In genomic region chr4:131547506-131547981, GRCh38 we compare ENCODE assay signal across 15 cellular contexts.
DNase-seq lines count a peak whose midpoint lies in the region; ATAC-seq, FAIRE-seq and TF ChIP-seq lines count a peak whose summit lies in the region.
"Had no signal": no experiment of that assay in that cellular context is flagged by ENCODE, and none has a peak within 500 bp of the region (broad histone marks: within the 10 kb centered on the region; RNA-seq: fewer than 3 reads in every experiment).

No MANE protein-coding gene starts in this region.

- H4K20me1 ChIP-seq in HepG2 (ENCODE audit: insufficient read depth, low read length) (no peaks in the 10 kb centered on the region), H9 (ENCODE audit: control insufficient read depth, insufficient read depth, insufficient read length) (no peaks in the 10 kb centered on the region)

- H3K27me3 ChIP-seq in HepG2 (ENCODE audit: control insufficient read depth in 1 of 2, insufficient read depth in 2 of 2, low read length in 2 of 2) (no peaks in the 10 kb centered on the region), H9 (ENCODE audit: insufficient read depth, low read length) (no peaks in the 10 kb centered on the region), right cardiac atrium (ENCODE audit: control insufficient read depth, insufficient read depth) (no peaks in the 10 kb centered on the region)
- H3K27me3 ChIP-seq: neutrophil, tibial nerve had no signal

- no peak overlapping the region for H3K9ac ChIP-seq in HepG2 (ENCODE audit: insufficient read depth, low read depth, low read length)
- H3K9ac ChIP-seq in H9 (ENCODE audit: extremely low read depth, insufficient read length, low read length) = no peak overlapping the region

- no peaks in the 10 kb centered on the region for H3K9me3 Mint-ChIP-seq in stimulated activated memory B cell treated with anti-CD40 and anti-IgM and Interleukin-4, amounts not matched to agents 10 μg/mL and 1 μg/mL and 100 μg/mL, for 72 hours
- no peaks in the 10 kb centered on the region for H3K9me3 Mint-ChIP-seq in H9

- no peak overlapping the region for H2BK20ac ChIP-seq in H9 (ENCODE audit: low read depth, low read length, poor library complexity, severe bottlenecking)

- no peak overlapping the region for H3K14ac ChIP-seq in H9 (ENCODE audit: insufficient read depth, low read length)

- 2% methylated on average over 7 of the region's 7 CpGs for WGBS in HepG2 (ENCODE audit: low lambda C conversion rate)
- WGBS in H9 (ENCODE audit: extremely low coverage, insufficient read length, low lambda C conversion rate) = no CpG with 5 or more reads among the region's 7 CpGs
- WGBS in right cardiac atrium = 82% methylated on average over 7 of the region's 7 CpGs

- TF ChIP-seq RAD21 in HepG2 (CRISPR knock-in tag; IDR thresholded peaks at IDR 0.05) = no peak

- POLR2A ChIA-PET in HepG2 (lab: Yijun Ruan, JAX) = no interaction called here

- ATAC-seq in GM19351 (IDR thresholded peaks at IDR 0.05; ENCODE audit: unreplicated experiment) = peak; percentile 58
- ATAC-seq in HG02623 (IDR thresholded peaks at IDR 0.05; ENCODE audit: unreplicated experiment) = peak; percentile 59
- ATAC-seq in HG03378 (IDR thresholded peaks at IDR 0.05; ENCODE audit: unreplicated experiment) = peak; percentile 77
- ATAC-seq in stimulated activated memory B cell treated with anti-CD40 and anti-IgM and Interleukin-4, amounts not matched to agents 10 μg/mL and 1 μg/mL and 100 μg/mL, for 72 hours = peak; percentile 45
- no peak for ATAC-seq in HepG2
- no peak for ATAC-seq in right cardiac atrium

- CTCF ChIA-PET in HepG2 (lab: Yijun Ruan, JAX; ENCODE audit: low intra/inter-chr PET ratio, low total read pairs) = no interaction called here

- no peak overlapping the region for H3K4me3 Mint-ChIP-seq in stimulated activated memory B cell treated with anti-CD40 and anti-IgM and Interleukin-4, amounts not matched to agents 10 μg/mL and 1 μg/mL and 100 μg/mL, for 72 hours
- H3K4me3 Mint-ChIP-seq in H9 = no peak overlapping the region
- H3K4me3 Mint-ChIP-seq: CD8-positive, alpha-beta memory T cell had no signal

- no peak overlapping the region for H2AFZ ChIP-seq in HepG2 (ENCODE audit: low read length)
- H2AFZ ChIP-seq in H9 (ENCODE audit: low read length) = no peak overlapping the region

- no peak overlapping the region for H3K18ac ChIP-seq in H9 (ENCODE audit: insufficient read length, low read depth, low read length)

- H4K91ac ChIP-seq in H9 (ENCODE audit: insufficient read length, low read depth, low read length) = no peak overlapping the region

- intact Hi-C loops in HepG2 (cut with micrococcal nuclease; ENCODE audit: unreplicated experiment) = no loop called here
- intact Hi-C loops in right cardiac atrium (cut with DNase I) = no loop called here

- no peak overlapping the region for H3K56ac ChIP-seq in H9 (ENCODE audit: insufficient read length, low read depth, low read length)

- H3K4me3 ChIP-seq in HepG2 (replicated peaks in 1 of 3; ENCODE audit: insufficient read depth in 1 of 3, low read depth in 2 of 3, low read length in 3 of 3) = no peak overlapping the region
- H3K4me3 ChIP-seq in right cardiac atrium (ENCODE audit: low read length) = no peak overlapping the region
- H3K4me3 ChIP-seq: tibial nerve had no signal

- no peak overlapping the region for H3K23ac ChIP-seq in H9 (ENCODE audit: insufficient read length, low read depth, low read length)

- no peaks in the 10 kb centered on the region for H3K36me3 Mint-ChIP-seq in stimulated activated memory B cell treated with anti-CD40 and anti-IgM and Interleukin-4, amounts not matched to agents 10 μg/mL and 1 μg/mL and 100 μg/mL, for 72 hours
- no peaks in the 10 kb centered on the region for H3K36me3 Mint-ChIP-seq in H9 (ENCODE audit: insufficient read depth in 1 of 3, low read depth in 3 of 3)
- H3K36me3 Mint-ChIP-seq: CD8-positive, alpha-beta memory T cell had no signal

- H3K27ac Mint-ChIP-seq in stimulated activated memory B cell treated with anti-CD40 and anti-IgM and Interleukin-4, amounts not matched to agents 10 μg/mL and 1 μg/mL and 100 μg/mL, for 72 hours = no peak overlapping the region
- no peak overlapping the region; a peak in 1 of 7 replicates for H3K27ac Mint-ChIP-seq in H9
- H3K27ac Mint-ChIP-seq: CD8-positive, alpha-beta memory T cell had no signal

- H3K4me1 ChIP-seq in HepG2 (ENCODE audit: insufficient read depth, low read length) = no peaks in the 10 kb centered on the region
- H3K4me1 ChIP-seq in H9 (ENCODE audit: insufficient read depth, low read length) = no peaks in the 10 kb centered on the region
- no peaks in the 10 kb centered on the region for H3K4me1 ChIP-seq in right cardiac atrium (ENCODE audit: control insufficient read depth, insufficient read depth, low read length)
- H3K4me1 ChIP-seq: tibial nerve had no signal

- H3K4ac ChIP-seq in H9 (ENCODE audit: low read depth, low read length) = no peak overlapping the region

- H3T11ph ChIP-seq in H9 (ENCODE audit: low read length) = no peak overlapping the region

- H3K79me1 ChIP-seq in H9 (ENCODE audit: insufficient read depth, low read depth, low read length, poor library complexity, severe bottlenecking) = no peaks in the 10 kb centered on the region

- H4K8ac ChIP-seq in H9 (replicated peaks; ENCODE audit: insufficient read length, low read depth, low read length) = no peak overlapping the region

- no peak overlapping the region for H2BK5ac ChIP-seq in H9 (ENCODE audit: insufficient read length, low read length)

- no peak overlapping the region for H2BK12ac ChIP-seq in H9 (ENCODE audit: insufficient read length, low read depth, low read length)

- no peak overlapping the region for H2BK15ac ChIP-seq in H9 (ENCODE audit: low read depth, low read length)

- H3K23me2 ChIP-seq in H9 (ENCODE audit: insufficient read length, low read depth, low read length, poor library complexity, severe bottlenecking) = no peaks in the 10 kb centered on the region

- no peak overlapping the region for H2AK5ac ChIP-seq in H9 (ENCODE audit: insufficient read length, low read length)

- TF ChIP-seq POLR2A in HepG2 (IDR thresholded peaks at IDR 0.05; ENCODE audit: insufficient read depth in 1 of 2, low read depth in 2 of 2, low read length in 2 of 2) = no peak

- no peak for FAIRE-seq in HepG2 (lab: Jason Lieb, UNC)
- FAIRE-seq: H1 had no signal

- H2BK120ac ChIP-seq in H9 (ENCODE audit: low read depth, low read length, poor library complexity, severe bottlenecking) = no peak overlapping the region

- H4K5ac ChIP-seq in H9 (ENCODE audit: insufficient read length, low read depth, low read length) = no peak overlapping the region

- no peak for TF ChIP-seq EP300 in HepG2 (IDR thresholded peaks at IDR 0.05; ENCODE audit: low read depth in 2 of 2, low read length in 2 of 2)
- no peak for TF ChIP-seq EP300 in HepG2 (CRISPR knock-in tag; IDR thresholded peaks at IDR 0.05; ENCODE audit: borderline replicate concordance)

- H3K9me3 ChIP-seq in HepG2 (ENCODE audit: low read length) (no peaks in the 10 kb centered on the region), H9 (ENCODE audit: control insufficient read depth, low read depth, low read length) (no peaks in the 10 kb centered on the region), right cardiac atrium (ENCODE audit: control insufficient read depth, low read length) (no peaks in the 10 kb centered on the region)
- H3K9me3 ChIP-seq: neutrophil, tibial nerve had no signal

- H3K4me2 ChIP-seq in HepG2 (ENCODE audit: low read depth, low read length) (no peak overlapping the region), H9 (ENCODE audit: insufficient read depth, insufficient read length, low read length) (no peak overlapping the region)

- in situ Hi-C loops in HepG2 (cut with HindIII; ENCODE audit: extremely low pct_ligation_motif_present, low pct_unique_long_range_greater_than_20kb) = no loop called here

- no peaks in the 10 kb centered on the region for H3K27me3 Mint-ChIP-seq in stimulated activated memory B cell treated with anti-CD40 and anti-IgM and Interleukin-4, amounts not matched to agents 10 μg/mL and 1 μg/mL and 100 μg/mL, for 72 hours
- H3K27me3 Mint-ChIP-seq in H9 (ENCODE audit: low read depth) = no peaks in the 10 kb centered on the region
- H3K27me3 Mint-ChIP-seq: CD8-positive, alpha-beta memory T cell had no signal

- H3K79me2 ChIP-seq in HepG2 (ENCODE audit: insufficient read depth, low read length) (no peaks in the 10 kb centered on the region), H9 (ENCODE audit: insufficient read depth, low read length) (no peaks in the 10 kb centered on the region)

- H3K4me1 Mint-ChIP-seq in stimulated activated memory B cell treated with anti-CD40 and anti-IgM and Interleukin-4, amounts not matched to agents 10 μg/mL and 1 μg/mL and 100 μg/mL, for 72 hours = peaks cover 5% of the 10 kb centered on the region
- H3K4me1 Mint-ChIP-seq in H9 = no peaks in the 10 kb centered on the region
- H3K4me1 Mint-ChIP-seq: CD8-positive, alpha-beta memory T cell had no signal

- H3K27ac ChIP-seq in HepG2 (ENCODE audit: extremely low read length, insufficient read depth, low read length) = no peak overlapping the region
- no peak overlapping the region for H3K27ac ChIP-seq in H9 (ENCODE audit: insufficient read length, low read depth, low read length)
- H3K27ac ChIP-seq in right cardiac atrium (ENCODE audit: low read length) = no peak overlapping the region
- H3K27ac ChIP-seq: neutrophil, tibial nerve had no signal

- no peak for TF ChIP-seq CTCF in HepG2 (CRISPR knock-in tag; IDR thresholded peaks at IDR 0.05)
- no peak for TF ChIP-seq CTCF in H9 (conservative IDR thresholded peaks at IDR 0.05)

- H3K36me3 ChIP-seq in HepG2 (replicated peaks in 1 of 2; ENCODE audit: control insufficient read depth in 1 of 2, insufficient read depth in 2 of 2, low read length in 2 of 2) = no peaks in the 10 kb centered on the region
- H3K36me3 ChIP-seq: neutrophil, tibial nerve had no signal

- no peak for DNase-seq in HepG2 (ENCODE audit: low spot score)
- DNase-seq in H9 = no peak
- DNase-seq in right cardiac atrium = no peak
- DNase-seq: CD8-positive, alpha-beta memory T cell; mammary epithelial cell; NCI-H1436 treated with DMSO at 0.1 percent for 48 hours; NCI-H524 treated with DMSO at 0.1 percent for 48 hours; SHP77 treated with DMSO at 0.1 percent for 48 hours had no signal

- BruUV-seq in HepG2 (replicated peaks; lab: Mats Ljungman, UMichigan) = no TSS peak

TF ChIP-seq in HepG2, 621 proteins besides CTCF, POLR2A, EP300 and RAD21:
- no peak for TF ChIP-seq TFAP4 (IDR thresholded peaks at IDR 0.05; ENCODE audit: borderline replicate concordance, low read depth)

Comparison
In these comparisons a context has a peak if more than half of its experiments do, and no peak if none do; other contexts are left out.
1. ATAC-seq: peak in GM19351 (single experiment), HG02623 (single experiment), HG03378 (single experiment) and stimulated activated memory B cell treated with anti-CD40 and anti-IgM and Interleukin-4, amounts not matched to agents 10 μg/mL and 1 μg/mL and 100 μg/mL, for 72 hours (single experiment); none in HepG2 (single experiment) and right cardiac atrium (0 of 2).